ENCODE assay signal across 15 cellular contexts in the genomic region with DNA sequence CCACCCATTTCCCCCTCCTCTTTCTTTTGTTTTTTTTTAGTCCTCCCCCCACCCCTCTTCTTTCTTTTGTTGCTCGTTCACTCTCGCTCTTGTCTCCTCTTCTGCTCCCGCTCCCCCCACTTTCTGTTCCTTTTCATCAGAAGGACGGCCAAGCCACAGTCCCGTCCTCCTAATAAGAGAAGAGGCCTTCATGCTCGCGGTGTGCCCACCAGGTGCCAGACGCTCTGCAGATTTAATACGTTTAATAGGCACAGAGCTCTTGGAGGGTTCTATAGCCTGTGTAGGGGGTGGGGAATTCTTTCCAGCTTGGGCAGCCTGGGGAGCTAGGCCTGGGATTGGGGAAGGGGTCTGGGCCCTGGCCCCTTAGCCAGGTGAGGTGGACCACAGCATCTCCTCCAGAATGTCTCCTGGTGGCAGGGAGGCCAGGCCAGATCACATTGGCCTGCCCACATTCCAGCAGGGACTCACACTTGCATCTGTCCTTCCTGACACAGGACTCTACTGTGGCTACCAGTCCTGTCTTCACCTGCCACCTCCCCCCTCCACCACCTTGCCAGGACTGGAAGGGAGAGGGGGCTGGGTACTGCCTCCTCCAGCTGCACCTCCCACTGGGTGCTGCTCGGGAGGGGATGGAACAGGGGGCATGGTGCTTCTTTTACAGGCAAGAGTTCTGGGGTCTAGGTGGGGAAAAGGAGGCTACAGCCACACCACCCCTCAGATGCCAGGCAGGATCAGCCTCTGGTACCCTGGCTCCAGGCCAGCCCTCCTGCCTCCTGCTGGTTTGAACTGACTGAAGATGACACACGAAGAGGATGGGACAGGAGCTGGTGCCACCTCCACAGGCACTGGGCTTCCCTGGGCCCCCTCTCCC. TPM values are rescaled to one million over a fixed set of nuclear protein-coding genes. Genes with fewer than 3 reads are reported as not detected.
A peak's percentile ranks its signal among the peaks of the same experiment; 100 is the strongest.
DNase-seq lines count a peak whose midpoint lies in the region; ATAC-seq and TF ChIP-seq lines count a peak whose summit lies in the region.
"Had no signal": no experiment of that assay in that cellular context is flagged by ENCODE, and none has a peak within 500 bp of the region (broad histone marks: within the 10 kb centered on the region; RNA-seq: fewer than 3 reads in every experiment).

No MANE protein-coding gene starts in this region.

- intact Hi-C loops in Right ventricle myocardium inferior (cut with DNase I), result loop anchor here (5.0 kb wide), 2 partner anchors 134 to 804 kb away; no protein-coding TSS in a partner anchor
- intact Hi-C loops in heart right ventricle (cut with DNase I), result loop anchor here in 8 of 10 donors (5.0 to 10.0 kb wide), 5 partner anchors 134 to 959 kb away; no protein-coding TSS in a partner anchor
- intact Hi-C loops in upper lobe of right lung (cut with DNase I), result loop anchor here (10.0 kb wide), 1 partner anchor 276 kb away; no protein-coding TSS in a partner anchor
- intact Hi-C loops in MCF 10A (cut with micrococcal nuclease), result no loop called here

- H3K9me3 Mint-ChIP-seq in memory B cell (peaks cover 2% of the 10 kb centered on the region), MCF 10A (ENCODE audit: unreplicated experiment) (no peaks in the 10 kb centered on the region)

- no TSS peak for BruUV-seq in MCF 10A (replicated peaks; lab: Mats Ljungman, UMichigan)

- CTCF ChIA-PET in MCF 10A (lab: Yijun Ruan, JAX), result interaction anchor here (1.0 to 6.3 kb wide), 9 partner anchors 10 to 281 kb away, joined by 3 to 109 read pairs (median 7); no protein-coding TSS in a partner anchor

- H3K4me1 ChIP-seq in heart right ventricle (peaks cover 16 to 36% (median 31%) of the 10 kb centered on the region in 9 donors), upper lobe of right lung (peaks cover 26% of the 10 kb centered on the region)

- H3K4me1 Mint-ChIP-seq in memory B cell, result peaks cover 23% of the 10 kb centered on the region
- peaks cover 8% of the 10 kb centered on the region for H3K4me1 Mint-ChIP-seq in MCF 10A (ENCODE audit: insufficient read depth, unreplicated experiment)

- DNase-seq in DMS53 (lab: John Stamatoyannopoulos, UW) (peak; percentile 61), DMS53 treated with DMSO at 0.1 percent for 48 hours (lab: John Stamatoyannopoulos, UW; ENCODE audit: unreplicated experiment) (no peak), Right ventricle myocardium inferior (ENCODE audit: missing footprints) (peak; percentile 55), heart right ventricle (no peak), memory B cell (ENCODE audit: low spot score in 2 of 2) (peak in 1 of 2 donors; percentile 27), upper lobe of right lung (peak; percentile 57), MCF 10A (ENCODE audit: unreplicated experiment) (no peak), GM19240 (ENCODE audit: insufficient read length, low spot score) (no peak)
- DNase-seq: activated CD4-positive, CD25-positive, alpha-beta regulatory T cell treated with anti-CD3 and anti-CD28 coated beads, Interleukin-2, amount 50 U/mL, for 72 hours; midbrain; NCI-H526 treated with DMSO at 0.1 percent for 48 hours had no signal

- no peak for TF ChIP-seq CTCF in heart right ventricle (IDR thresholded peaks at IDR 0.05)
- TF ChIP-seq CTCF in upper lobe of right lung (IDR thresholded peaks at IDR 0.05), result no peak
- no peak for TF ChIP-seq CTCF in MCF 10A (IDR thresholded peaks at IDR 0.05; ENCODE audit: unreplicated experiment)

- POLR2A ChIA-PET in MCF 10A (lab: Yijun Ruan, JAX), result no interaction called here

- H3K36me3 Mint-ChIP-seq in memory B cell (peaks cover 3% of the 10 kb centered on the region), MCF 10A (ENCODE audit: insufficient read depth, unreplicated experiment) (no peaks in the 10 kb centered on the region)

- 31 to 44% methylated on average over 11 of the region's 11 CpGs for WGBS in heart right ventricle, 2 donors

- H3K4me3 Mint-ChIP-seq in memory B cell (peak overlapping the region; percentile 79), MCF 10A (ENCODE audit: unreplicated experiment) (no peak overlapping the region)

- H3K27me3 ChIP-seq in heart right ventricle (peaks cover 44 to 82% (median 76%) of the 10 kb centered on the region in 7 donors), upper lobe of right lung (peaks cover 56% of the 10 kb centered on the region)

- H3K27me3 Mint-ChIP-seq in memory B cell (peaks cover 35% of the 10 kb centered on the region), MCF 10A (ENCODE audit: insufficient read depth, unreplicated experiment) (no peaks in the 10 kb centered on the region)

- H3K36me3 ChIP-seq in heart right ventricle, result no peaks in the 10 kb centered on the region
- no peaks in the 10 kb centered on the region for H3K36me3 ChIP-seq in upper lobe of right lung
- H3K36me3 ChIP-seq: Peyer's patch had no signal

- H3K9me3 ChIP-seq in heart right ventricle (no peaks in the 10 kb centered on the region), upper lobe of right lung (no peaks in the 10 kb centered on the region)
- H3K9me3 ChIP-seq: Peyer's patch had no signal

- peak overlapping the region in 1 of 10 donors; percentile 3 for H3K4me3 ChIP-seq in heart right ventricle
- H3K4me3 ChIP-seq in upper lobe of right lung, result no peak overlapping the region

- H3K27ac Mint-ChIP-seq in memory B cell (no peak overlapping the region), MCF 10A (ENCODE audit: low read depth, unreplicated experiment) (no peak overlapping the region)

- H3K27ac ChIP-seq in heart right ventricle (no peak overlapping the region), upper lobe of right lung (no peak overlapping the region)
- H3K27ac ChIP-seq: 22Rv1, Peyer's patch had no signal

- ATAC-seq in Right ventricle myocardium inferior (no peak), heart right ventricle (no peak), memory B cell (ENCODE audit: low read depth) (no peak), upper lobe of right lung (no peak)

RNA-seq across cellular contexts. Expression of gene BARX1, which starts 6.1 kb away (rescaled TPM):
- total RNA-seq in Right ventricle myocardium inferior (not detected), heart right ventricle (under 1 TPM in 1 of 10 donors, not detected in 9; 0.19 TPM), upper lobe of right lung (not detected), MCF 10A (2022) (0.23 TPM in 1 of 2 replicates, not detected in the other)
- polyA plus RNA-seq in heart right ventricle, result under 1 TPM in 1 of 2 donors, not detected in 1; 0.06 TPM
- total RNA-seq: kidney epithelial cell, Peyer's patch, subcutaneous adipose tissue had no signal

Comparison
In these comparisons a context has a peak if more than half of its experiments do, and no peak if none do; other contexts are left out.
1. DNase-seq: peak in DMS53 (single experiment), Right ventricle myocardium inferior (single experiment) and upper lobe of right lung (single experiment); none in DMS53 treated with DMSO at 0.1 percent for 48 hours (single experiment), heart right ventricle (0 of 2), MCF 10A (single experiment) and GM19240 (single experiment).